ENCODE assay signal across 21 cellular contexts in genomic region chr22:49066619-49067018, GRCh38.
"Had no signal": no experiment of that assay in that cellular context is flagged by ENCODE, and none has a peak within 500 bp of the region (broad histone marks: within the 10 kb centered on the region; RNA-seq: fewer than 3 reads in every experiment).

No MANE protein-coding gene starts in this region.

- DNase-seq: colonic mucosa; cortex of kidney; effector CD8-positive, alpha-beta T cell; effector memory CD8-positive, alpha-beta T cell; endodermal cell; foreskin keratinocyte; heart left ventricle; hippocampal formation; left cardiac atrium; left lung; left ventricle myocardium superior; lower lobe of right lung; mesenchymal stem cell; mucosa of descending colon; naive B cell had no signal

- H3K27ac ChIP-seq: colonic mucosa, esophagus muscularis mucosa, foreskin keratinocyte, gastroesophageal sphincter, heart left ventricle, left lung, lower lobe of right lung had no signal

- H3K9me3 ChIP-seq: colonic mucosa, esophagus muscularis mucosa, gastroesophageal sphincter, heart left ventricle, left lung, lower lobe of right lung, mucosa of descending colon had no signal

- H3K36me3 ChIP-seq: colonic mucosa, esophagus muscularis mucosa, gastroesophageal sphincter, heart left ventricle, left lung, lower lobe of right lung had no signal

- FAIRE-seq: endothelial cell of umbilical vein, frontal cortex, islet of Langerhans, keratinocyte had no signal

- H3K4me3 ChIP-seq: colonic mucosa, esophagus muscularis mucosa, gastroesophageal sphincter, heart left ventricle, left lung, lower lobe of right lung, mucosa of descending colon had no signal

- H3K27me3 ChIP-seq: colonic mucosa, foreskin keratinocyte had no signal

- H3K4me1 ChIP-seq: colonic mucosa, esophagus muscularis mucosa, foreskin keratinocyte, gastroesophageal sphincter, heart left ventricle, left lung, lower lobe of right lung had no signal
